In the genomic region with DNA sequence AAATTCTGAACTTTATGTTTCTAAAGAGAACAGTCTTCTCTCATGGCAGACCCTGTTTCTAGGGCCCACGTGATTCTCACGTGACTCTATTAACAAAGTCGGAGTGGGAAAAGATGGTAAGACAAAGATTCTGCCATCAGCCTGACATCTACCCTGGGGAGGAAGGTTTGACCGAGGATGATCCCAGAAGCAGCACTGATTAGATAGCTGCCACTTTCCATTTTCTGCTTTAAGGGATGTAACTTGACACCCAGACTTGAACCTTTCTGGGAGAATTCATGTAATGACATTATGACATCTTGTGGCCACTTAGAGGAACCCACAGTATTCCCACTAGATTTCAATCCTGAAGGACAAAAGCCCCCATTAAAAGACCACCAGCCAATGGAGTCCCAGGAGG, we compare ENCODE assay signal across 9 cellular contexts.
DNase-seq lines count a peak whose midpoint lies in the region; ATAC-seq and TF ChIP-seq lines count a peak whose summit lies in the region.
"Had no signal": no experiment of that assay in that cellular context is flagged by ENCODE, and none has a peak within 500 bp of the region (broad histone marks: within the 10 kb centered on the region; RNA-seq: fewer than 3 reads in every experiment).

No MANE protein-coding gene starts in this region.

- ATAC-seq in heart right ventricle = no peak

- H3K4me1 ChIP-seq in heart right ventricle = peaks cover 3 to 16% (median 13%) of the 10 kb centered on the region in 9 donors

- H3K36me3 Mint-ChIP-seq in type B pancreatic cell = no peaks in the 10 kb centered on the region

- no peaks in the 10 kb centered on the region for H3K9me3 Mint-ChIP-seq in type B pancreatic cell
- H3K9me3 Mint-ChIP-seq: activated naive CD4-positive, alpha-beta T cell treated with anti-CD3 and anti-CD28 coated beads, Interleukin-2, amount 50 U/mL, for 24 hours had no signal

- no peak overlapping the region for H3K27ac Mint-ChIP-seq in type B pancreatic cell
- H3K27ac Mint-ChIP-seq: activated naive CD4-positive, alpha-beta T cell treated with anti-CD3 and anti-CD28 coated beads, Interleukin-2, amount 50 U/mL, for 24 hours had no signal

- no peaks in the 10 kb centered on the region for H3K9me3 ChIP-seq in heart right ventricle

- intact Hi-C loops in heart right ventricle (cut with DNase I) = loop anchor here in 9 of 10 donors (5.0 to 10.0 kb wide), 3 partner anchors 310 to 547 kb away; no protein-coding TSS in a partner anchor
- intact Hi-C loops in cardiac septum (cut with DNase I) = loop anchor here (1.0 to 5.0 kb wide), 2 partner anchors 310 to 388 kb away; no protein-coding TSS in a partner anchor

- H3K4me3 ChIP-seq in heart right ventricle (no peak overlapping the region), foreskin fibroblast (ENCODE audit: low read depth in 1 of 2, low read length in 2 of 2) (no peak overlapping the region)

- WGBS in heart right ventricle, 2 donors = 71 to 80% methylated on average over 4 of the region's 4 CpGs

- H3K27ac ChIP-seq in heart right ventricle = no peak overlapping the region

- no peak overlapping the region for H3K4me3 Mint-ChIP-seq in type B pancreatic cell
- H3K4me3 Mint-ChIP-seq: activated naive CD4-positive, alpha-beta T cell treated with anti-CD3 and anti-CD28 coated beads, Interleukin-2, amount 50 U/mL, for 24 hours had no signal

- TF ChIP-seq CTCF in heart right ventricle (IDR thresholded peaks at IDR 0.05) (peak in 7 of 9 donors; percentile 25 to 49 (median 46)), foreskin fibroblast (IDR thresholded peaks at IDR 0.05; ENCODE audit: low read depth, low read length) (peak; percentile 35), type B pancreatic cell (conservative IDR thresholded peaks at IDR 0.05) (peak; percentile 62)

- H3K27me3 Mint-ChIP-seq in type B pancreatic cell = peaks cover 3% of the 10 kb centered on the region
- H3K27me3 Mint-ChIP-seq: activated naive CD4-positive, alpha-beta T cell treated with anti-CD3 and anti-CD28 coated beads, Interleukin-2, amount 50 U/mL, for 24 hours had no signal

- no peaks in the 10 kb centered on the region for H3K36me3 ChIP-seq in heart right ventricle

- no peaks in the 10 kb centered on the region for H3K27me3 ChIP-seq in heart right ventricle

- peaks cover 37% of the 10 kb centered on the region for H3K4me1 Mint-ChIP-seq in type B pancreatic cell (ENCODE audit: unreplicated experiment)

- DNase-seq in heart right ventricle (no peak), cardiac septum (ENCODE audit: low spot score) (no peak), RKO (ENCODE audit: low spot score) (peak; percentile 4), foreskin fibroblast (peak in 1 of 2 donors; percentile 47), type B pancreatic cell (ENCODE audit: extremely low spot score, unreplicated experiment) (no peak), NCI-H226 (no peak), inferior parietal cortex (ENCODE audit: extremely low spot score) (no peak), LoVo (ENCODE audit: low spot score) (no peak)
